8 cellular contexts compared by ENCODE assay signal in the genomic region with DNA sequence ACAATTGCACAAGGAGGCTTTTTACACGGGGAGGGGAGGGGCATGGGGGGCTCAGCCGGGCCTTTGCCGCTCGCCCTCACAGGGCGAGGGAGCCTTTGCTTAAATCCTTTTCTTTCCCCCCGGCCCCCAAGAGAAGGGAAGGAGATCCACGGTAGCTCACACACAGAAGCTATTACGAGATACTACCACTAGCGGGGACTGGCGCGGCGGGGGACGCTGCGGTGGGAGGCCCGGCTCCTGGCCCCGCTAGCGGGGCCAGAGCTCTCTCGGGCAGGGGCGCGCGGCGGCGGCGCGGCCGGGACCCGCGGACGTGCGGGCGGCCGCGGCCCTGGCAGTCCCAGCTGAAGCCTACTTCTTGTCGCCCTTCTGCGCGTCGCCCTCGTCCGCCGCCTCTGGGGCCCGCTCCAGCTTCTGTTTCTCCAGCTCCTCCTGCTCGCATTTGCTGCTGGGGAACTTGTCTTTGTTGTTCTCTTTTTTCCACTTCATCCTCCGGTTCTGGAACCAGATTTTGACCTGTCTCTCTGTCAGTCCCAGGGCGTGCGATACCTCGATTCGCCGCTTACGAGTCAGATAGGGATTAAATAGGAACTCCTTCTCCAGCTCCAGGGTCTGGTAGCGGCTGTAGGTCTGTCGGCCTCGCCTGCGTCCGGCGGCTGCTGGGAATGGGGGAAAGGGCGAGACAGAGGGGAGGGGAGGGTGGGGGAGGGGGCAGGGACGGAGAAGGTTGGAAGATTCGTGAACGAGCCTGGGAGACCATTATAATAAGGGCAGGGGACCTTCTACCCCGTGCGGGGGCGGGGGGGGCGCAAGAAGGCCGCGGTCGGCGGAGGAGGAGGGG. TPM values are rescaled to one million over a fixed set of nuclear protein-coding genes. Genes with fewer than 3 reads are reported as not detected.
DNase-seq lines count a peak whose midpoint lies in the region; ATAC-seq and TF ChIP-seq lines count a peak whose summit lies in the region.

No MANE protein-coding gene starts in this region.

- no peak overlapping the region for H2BK20ac ChIP-seq in H9 (ENCODE audit: low read depth, low read length, poor library complexity, severe bottlenecking)

- H2AFZ ChIP-seq in H9 (ENCODE audit: low read length), result no peak overlapping the region

- H3K27me3 Mint-ChIP-seq in CD4-positive, alpha-beta T cell, result peaks cover 93% of the 10 kb centered on the region
- H3K27me3 Mint-ChIP-seq in H9 (ENCODE audit: low read depth), result peaks cover 100% of the 10 kb centered on the region
- H3K27me3 Mint-ChIP-seq in T-cell, result peaks cover 64 to 80% of the 10 kb centered on the region in 2 donors
- peaks cover 97% of the 10 kb centered on the region for H3K27me3 Mint-ChIP-seq in dendritic cell treated with granulocyte-macrophage colony-stimulating factor and Interleukin-4, amounts not matched to agents 40 ng/mL and 50 ng/mL, for 4 days
- peaks cover 67 to 89% (median 87%) of the 10 kb centered on the region in 3 donors for H3K27me3 Mint-ChIP-seq in naive B cell

- POLR2A ChIA-PET in CD4-positive, alpha-beta T cell (lab: Charles Lee), result interaction anchor here (0.8 to 1.2 kb wide), 3 partner anchors 172 to 505 kb away, joined by 3 to 4 read pairs (median 3); a partner anchor contains a TSS
- POLR2A ChIA-PET in T-cell (lab: Charles Lee), result interaction anchor here in 1 of 2 donors (0.6 kb wide), 2 partner anchors 387 to 566 kb away, joined by 3 to 4 read pairs; no protein-coding TSS in a partner anchor

- CTCF ChIA-PET in CD4-positive, alpha-beta T cell (lab: Charles Lee), result interaction anchor here (0.6 to 2.7 kb wide), 12 partner anchors 9 to 601 kb away, joined by 3 to 19 read pairs (median 3); a partner anchor contains a TSS
- CTCF ChIA-PET in T-cell (lab: Charles Lee), result interaction anchor here (0.5 to 1.0 kb wide), 14 partner anchors 9 to 409 kb away, joined by 3 to 10 read pairs (median 3); a partner anchor contains a TSS

- no peak overlapping the region for H3K9ac ChIP-seq in H9 (ENCODE audit: extremely low read depth, insufficient read length, low read length)

- peak overlapping the region; percentile 12 for H3K27ac Mint-ChIP-seq in CD4-positive, alpha-beta T cell
- H3K27ac Mint-ChIP-seq in H9 (peak overlapping the region in 1 of 3 experiments; percentile 70; a peak in 1 of 7 replicates), T-cell (peak overlapping the region in 1 of 2 donors; percentile 65), naive B cell (peak overlapping the region in 5 of 6 donors; percentile 52 to 95 (median 74))
- no peak overlapping the region for H3K27ac Mint-ChIP-seq in dendritic cell treated with granulocyte-macrophage colony-stimulating factor and Interleukin-4, amounts not matched to agents 40 ng/mL and 50 ng/mL, for 4 days

- H3K23me2 ChIP-seq in H9 (ENCODE audit: insufficient read length, low read depth, low read length, poor library complexity, severe bottlenecking), result peaks cover 5% of the 10 kb centered on the region

- no peaks in the 10 kb centered on the region for H3K9me3 Mint-ChIP-seq in CD4-positive, alpha-beta T cell
- H3K9me3 Mint-ChIP-seq in H9 (peaks cover 9 to 24% of the 10 kb centered on the region in 2 experiments; a peak in 4 of 5 replicates), T-cell (no peaks in the 10 kb centered on the region), naive B cell (peaks cover 0 to 2% (median 0%) of the 10 kb centered on the region in 7 donors)
- no peaks in the 10 kb centered on the region for H3K9me3 Mint-ChIP-seq in dendritic cell treated with granulocyte-macrophage colony-stimulating factor and Interleukin-4, amounts not matched to agents 40 ng/mL and 50 ng/mL, for 4 days

- H3K36me3 Mint-ChIP-seq in CD4-positive, alpha-beta T cell (ENCODE audit: low read depth), result no peaks in the 10 kb centered on the region
- no peaks in the 10 kb centered on the region; a peak in 1 of 7 replicates for H3K36me3 Mint-ChIP-seq in H9 (ENCODE audit: insufficient read depth in 1 of 3, low read depth in 3 of 3)
- H3K36me3 Mint-ChIP-seq in T-cell, result no peaks in the 10 kb centered on the region
- H3K36me3 Mint-ChIP-seq in dendritic cell treated with granulocyte-macrophage colony-stimulating factor and Interleukin-4, amounts not matched to agents 40 ng/mL and 50 ng/mL, for 4 days (ENCODE audit: low read depth), result no peaks in the 10 kb centered on the region
- H3K36me3 Mint-ChIP-seq in naive B cell, result peaks cover 0 to 8% of the 10 kb centered on the region in 2 donors

- no peak overlapping the region for H3K56ac ChIP-seq in H9 (ENCODE audit: insufficient read length, low read depth, low read length)

- peak; percentile 77 for ATAC-seq in CD4-positive, alpha-beta T cell (ENCODE audit: poor library complexity)
- ATAC-seq in T-cell (replicated peaks in 1 of 4), result peak; percentile 65 to 77 (median 69)
- ATAC-seq in naive B cell (ENCODE audit: low read depth in 2 of 2), result peak; percentile 66 to 71
- ATAC-seq in GM21717 (IDR thresholded peaks at IDR 0.05; ENCODE audit: unreplicated experiment), result no peak

- H2BK120ac ChIP-seq in H9 (ENCODE audit: low read depth, low read length, poor library complexity, severe bottlenecking), result no peak overlapping the region

- H3K27ac ChIP-seq in CD4-positive, alpha-beta T cell (ENCODE audit: low read depth, low read length), result no peak overlapping the region
- H3K27ac ChIP-seq in H9 (ENCODE audit: insufficient read length, low read depth, low read length), result no peak overlapping the region

- H3K9me3 ChIP-seq in CD4-positive, alpha-beta T cell (ENCODE audit: control insufficient read depth, low read length), result no peaks in the 10 kb centered on the region
- no peaks in the 10 kb centered on the region for H3K9me3 ChIP-seq in H9 (ENCODE audit: control insufficient read depth, low read depth, low read length)

- no peak overlapping the region for H2BK12ac ChIP-seq in H9 (ENCODE audit: insufficient read length, low read depth, low read length)

- no peaks in the 10 kb centered on the region for H3K79me1 ChIP-seq in H9 (ENCODE audit: insufficient read depth, low read depth, low read length, poor library complexity, severe bottlenecking)

- H2AK5ac ChIP-seq in H9 (ENCODE audit: insufficient read length, low read length), result no peak overlapping the region

- H3K4me3 Mint-ChIP-seq in CD4-positive, alpha-beta T cell, result peak overlapping the region; percentile 87
- H3K4me3 Mint-ChIP-seq in H9 (peak overlapping the region in 1 of 2 experiments; percentile 22; a peak in 1 of 5 replicates), T-cell (peak overlapping the region; percentile 74 to 92 (median 82)), naive B cell (peak overlapping the region; percentile 81 to 98 (median 92))
- peak overlapping the region; percentile 59 for H3K4me3 Mint-ChIP-seq in dendritic cell treated with granulocyte-macrophage colony-stimulating factor and Interleukin-4, amounts not matched to agents 40 ng/mL and 50 ng/mL, for 4 days

- TF ChIP-seq CTCF in CD4-positive, alpha-beta T cell (IDR thresholded peaks at IDR 0.05), result no peak
- TF ChIP-seq CTCF in H9 (conservative IDR thresholded peaks at IDR 0.05), result 0 out of 3 replicates have a peak, but pooled peaks have one; percentile 9

- no peak overlapping the region for H2BK5ac ChIP-seq in H9 (ENCODE audit: insufficient read length, low read length)

- no CpG with 5 or more reads among the region's 67 CpGs for WGBS in H9 (ENCODE audit: extremely low coverage, insufficient read length, low lambda C conversion rate)

- intact Hi-C loops in CD4-positive, alpha-beta T cell (cut with DNase I, micrococcal nuclease), result loop anchor here in 1 of 2 experiments (5.0 to 10.0 kb wide), 2 partner anchors 276 to 768 kb away; a partner anchor contains a TSS
- intact Hi-C loops in dendritic cell treated with granulocyte-macrophage colony-stimulating factor and Interleukin-4, amounts not matched to agents 40 ng/mL and 50 ng/mL, for 4 days (cut with micrococcal nuclease), result loop anchor here (10.0 kb wide), 1 partner anchor 588 kb away; no protein-coding TSS in a partner anchor

- H3K18ac ChIP-seq in H9 (ENCODE audit: insufficient read length, low read depth, low read length), result no peak overlapping the region

- no peak overlapping the region for H4K5ac ChIP-seq in H9 (ENCODE audit: insufficient read length, low read depth, low read length)

- no peak overlapping the region for H3K23ac ChIP-seq in H9 (ENCODE audit: insufficient read length, low read depth, low read length)

- H3K14ac ChIP-seq in H9 (ENCODE audit: insufficient read depth, low read length), result no peak overlapping the region

- H3T11ph ChIP-seq in H9 (ENCODE audit: low read length), result no peak overlapping the region

- no peaks in the 10 kb centered on the region for H4K20me1 ChIP-seq in H9 (ENCODE audit: control insufficient read depth, insufficient read depth, insufficient read length)

- peak in 2 of 10 experiments; percentile 34 to 45 for DNase-seq in CD4-positive, alpha-beta T cell
- DNase-seq in H9 (peak; percentile 76), T-cell (peak in 16 of 34 experiments; percentile 28 to 53 (median 41)), naive B cell (no peak), activated gamma-delta T cell treated with Interleukin-2 at 50 U/mL for 16 hours (no peak), hippocampal formation (lab: John Stamatoyannopoulos, UW) (no peak)

- no peak overlapping the region for H2BK15ac ChIP-seq in H9 (ENCODE audit: low read depth, low read length)

- H4K8ac ChIP-seq in H9 (replicated peaks; ENCODE audit: insufficient read length, low read depth, low read length), result no peak overlapping the region

- peaks cover 63% of the 10 kb centered on the region for H3K4me1 Mint-ChIP-seq in CD4-positive, alpha-beta T cell (ENCODE audit: low read depth)
- H3K4me1 Mint-ChIP-seq in H9 (peaks cover 12 to 28% of the 10 kb centered on the region in 2 experiments), T-cell (peaks cover 39 to 55% (median 51%) of the 10 kb centered on the region in 3 donors), naive B cell (peaks cover 48 to 53% (median 50%) of the 10 kb centered on the region in 3 donors)
- peaks cover 42% of the 10 kb centered on the region for H3K4me1 Mint-ChIP-seq in dendritic cell treated with granulocyte-macrophage colony-stimulating factor and Interleukin-4, amounts not matched to agents 40 ng/mL and 50 ng/mL, for 4 days (ENCODE audit: low read depth)

- H4K91ac ChIP-seq in H9 (ENCODE audit: insufficient read length, low read depth, low read length), result no peak overlapping the region

- no peak overlapping the region for H3K4ac ChIP-seq in H9 (ENCODE audit: low read depth, low read length)

- peaks cover 92% of the 10 kb centered on the region for H3K27me3 ChIP-seq in CD4-positive, alpha-beta T cell (ENCODE audit: control insufficient read depth, insufficient read depth, low read length)
- H3K27me3 ChIP-seq in H9 (ENCODE audit: insufficient read depth, low read length), result peaks cover 97% of the 10 kb centered on the region

- H3K4me1 ChIP-seq in H9 (ENCODE audit: insufficient read depth, low read length), result no peaks in the 10 kb centered on the region

- H3K79me2 ChIP-seq in H9 (ENCODE audit: insufficient read depth, low read length), result no peaks in the 10 kb centered on the region

- no peak overlapping the region for H3K4me2 ChIP-seq in H9 (ENCODE audit: insufficient read depth, insufficient read length, low read length)

RNA-seq across cellular contexts. Expression of a gene that starts 2.0 kb away (rescaled TPM):
- not detected for total RNA-seq in CD4-positive, alpha-beta T cell
- total RNA-seq in H9 (2021), result not detected in 2 replicates
- not detected for total RNA-seq in T-cell
- not detected for polyA plus RNA-seq in naive B cell (ENCODE audit: low read depth in 6 of 6)

RNA-seq across cellular contexts. Expression of a gene that starts 2.3 kb away (rescaled TPM):
- not detected for total RNA-seq in CD4-positive, alpha-beta T cell
- total RNA-seq in H9 (2021), result not detected in 2 replicates
- total RNA-seq in T-cell, result under 1 TPM in 3 of 5 donors, not detected in 2; 0.47 to 0.66 (median 0.60) TPM
- polyA plus RNA-seq in naive B cell (ENCODE audit: low read depth in 6 of 6), result under 1 TPM in 2 of 6 donors, not detected in 4; 0.24 to 0.58 TPM

RNA-seq across cellular contexts. Expression of a gene that starts 8.3 kb away (rescaled TPM):
- not detected for total RNA-seq in CD4-positive, alpha-beta T cell
- not detected in 2 replicates for total RNA-seq in H9 (2021)
- under 1 TPM in 2 of 5 donors, not detected in 3; 0.16 to 0.33 TPM for total RNA-seq in T-cell
- polyA plus RNA-seq in naive B cell (ENCODE audit: low read depth in 6 of 6), result not detected

RNA-seq across cellular contexts. Expression of a gene that starts 13.1 kb away (rescaled TPM):
- not detected for total RNA-seq in CD4-positive, alpha-beta T cell
- total RNA-seq in H9 (2021) (not detected in 2 replicates), T-cell (under 1 TPM in 4 of 5 donors, not detected in 1; 0.19 to 0.43 (median 0.30) TPM)
- polyA plus RNA-seq in naive B cell (ENCODE audit: low read depth in 6 of 6), result not detected

RNA-seq across cellular contexts. Expression of a gene that starts 19.5 kb away (rescaled TPM):
- not detected for total RNA-seq in CD4-positive, alpha-beta T cell
- not detected in 2 replicates for total RNA-seq in H9 (2021)
- total RNA-seq in T-cell, result not detected
- not detected for polyA plus RNA-seq in naive B cell (ENCODE audit: low read depth in 6 of 6)
